Comparison of ENCODE assay signal across 17 cellular contexts in genomic region chr7:2720024-2720423, GRCh38. TPM values are rescaled to one million over a fixed set of nuclear protein-coding genes. Genes with fewer than 3 reads are reported as not detected.
DNase-seq lines count a peak whose midpoint lies in the region; ATAC-seq and TF ChIP-seq lines count a peak whose summit lies in the region.
"Had no signal": no experiment of that assay in that cellular context is flagged by ENCODE, and none has a peak within 500 bp of the region (broad histone marks: within the 10 kb centered on the region; RNA-seq: fewer than 3 reads in every experiment).

No MANE protein-coding gene starts in this region.

- no peaks in the 10 kb centered on the region for H3K9me3 ChIP-seq in neural cell (ENCODE audit: low read length)
- H3K9me3 ChIP-seq in neural progenitor cell (ENCODE audit: low read depth) = no peaks in the 10 kb centered on the region
- H3K9me3 ChIP-seq: Caco-2, colonic mucosa had no signal

- no peaks in the 10 kb centered on the region for H3K4me1 ChIP-seq in neural progenitor cell
- H3K4me1 ChIP-seq: Caco-2 had no signal

- H3K4me2 ChIP-seq in neural cell (ENCODE audit: low read length) = no peak overlapping the region
- no peak overlapping the region for H3K4me2 ChIP-seq in neural progenitor cell

- TF ChIP-seq CTCF in neural cell (IDR thresholded peaks at IDR 0.05; ENCODE audit: poor library complexity, severe bottlenecking) = no peak
- no peak for TF ChIP-seq CTCF in neural progenitor cell (IDR thresholded peaks at IDR 0.05)

- TF ChIP-seq RAD21 in neural cell (conservative IDR thresholded peaks at IDR 0.05) = no peak

- H3K4me3 Mint-ChIP-seq in neural progenitor cell = no peak overlapping the region

- H3K79me2 ChIP-seq in neural cell (replicated peaks; ENCODE audit: insufficient read depth, low read length) = no peaks in the 10 kb centered on the region
- no peaks in the 10 kb centered on the region for H3K79me2 ChIP-seq in neural progenitor cell (ENCODE audit: low read depth)

- H3K9me3 Mint-ChIP-seq in neural progenitor cell = no peaks in the 10 kb centered on the region
- H3K9me3 Mint-ChIP-seq: natural killer cell treated with Interleukin-12 subunit alpha and Interleukin-12 subunit beta and Interleukin-15 and Interleukin-18, amount 100 ng/mL, for 72 hours had no signal

- no peak overlapping the region for H3K27ac Mint-ChIP-seq in neural progenitor cell

- TF ChIP-seq EP300 in neural cell (conservative IDR thresholded peaks at IDR 0.05; ENCODE audit: poor library complexity, severe bottlenecking) = no peak

- DNase-seq in activated gamma-delta T cell treated with anti-CD3 and anti-CD28 coated beads, Interleukin-2, amount 50 U/mL, for 16 hours (ENCODE audit: low read depth) = peak; percentile 21
- no peak for DNase-seq in activated gamma-delta T cell (lab: John Stamatoyannopoulos, UW)
- DNase-seq in DMS79 (lab: John Stamatoyannopoulos, UW) = peak; percentile 53
- DNase-seq in NCI-H345 treated with DMSO at 0.1 percent for 48 hours (lab: John Stamatoyannopoulos, UW; ENCODE audit: unreplicated experiment) = peak; percentile 98
- DNase-seq in neural progenitor cell (ENCODE audit: low spot score) = no peak
- DNase-seq: colonic mucosa, hippocampal formation, kidney, NCI-H2029 treated with DMSO at 0.1 percent for 48 hours, NCI-H526, SHP77 treated with DMSO at 0.1 percent for 48 hours had no signal

- H3K4me1 Mint-ChIP-seq in neural progenitor cell = peaks cover 24% of the 10 kb centered on the region

- H4K20me1 ChIP-seq in neural cell (ENCODE audit: insufficient read depth) (no peaks in the 10 kb centered on the region), neural progenitor cell (ENCODE audit: low read depth) (no peaks in the 10 kb centered on the region)

- peaks cover 11% of the 10 kb centered on the region for H3K36me3 Mint-ChIP-seq in neural progenitor cell
- H3K36me3 Mint-ChIP-seq: natural killer cell treated with Interleukin-12 subunit alpha and Interleukin-12 subunit beta and Interleukin-15 and Interleukin-18, amount 100 ng/mL, for 72 hours had no signal

- H3F3A ChIP-seq in neural cell (ENCODE audit: insufficient read depth, low read length, poor library complexity, severe bottlenecking) (no peaks in the 10 kb centered on the region), neural progenitor cell (ENCODE audit: low read depth) (no peaks in the 10 kb centered on the region)

- H2AFZ ChIP-seq in neural cell (ENCODE audit: low read depth, low read length) = no peak overlapping the region
- no peak overlapping the region for H2AFZ ChIP-seq in neural progenitor cell (replicated peaks)

- H3K9me2 ChIP-seq in neural cell (ENCODE audit: insufficient read depth, low read length) = no peaks in the 10 kb centered on the region

- no peak overlapping the region for H3K4me3 ChIP-seq in neural cell (ENCODE audit: low read length)
- H3K4me3 ChIP-seq in neural progenitor cell = no peak overlapping the region
- H3K4me3 ChIP-seq: colonic mucosa had no signal

- no peaks in the 10 kb centered on the region for H3K27me3 ChIP-seq in neural cell (ENCODE audit: insufficient read depth, low read depth, low read length)
- no peaks in the 10 kb centered on the region for H3K27me3 ChIP-seq in neural progenitor cell
- H3K27me3 ChIP-seq: colonic mucosa had no signal

- H3K36me3 ChIP-seq in neural cell (ENCODE audit: insufficient read depth, low read length) (peaks cover 5% of the 10 kb centered on the region), neural progenitor cell (no peaks in the 10 kb centered on the region)
- H3K36me3 ChIP-seq: colonic mucosa had no signal

- H3K9ac ChIP-seq in neural cell (ENCODE audit: low read length) = no peak overlapping the region
- H3K9ac ChIP-seq in neural progenitor cell = no peak overlapping the region

- no peak for ATAC-seq in HG03159 (IDR thresholded peaks at IDR 0.05; ENCODE audit: unreplicated experiment)

- peaks cover 6% of the 10 kb centered on the region for H3K27me3 Mint-ChIP-seq in neural progenitor cell (ENCODE audit: insufficient read depth, low read depth)
- H3K27me3 Mint-ChIP-seq: activated naive CD8-positive, alpha-beta T cell had no signal

- H3K27ac ChIP-seq in neural cell (ENCODE audit: low read length) = no peak overlapping the region
- H3K27ac ChIP-seq in neural progenitor cell = no peak overlapping the region
- H3K27ac ChIP-seq: colonic mucosa had no signal

TF ChIP-seq in neural cell, 6 proteins besides CTCF, POLR2A, EP300 and RAD21:
- no peak for TF ChIP-seq TAF1 (IDR thresholded peaks at IDR 0.05; ENCODE audit: low read depth)
- peak; percentile 60 for TF ChIP-seq POLR2AphosphoS5 (IDR thresholded peaks at IDR 0.05)

RNA-seq across cellular contexts. Expression of gene AMZ1, which starts 32.0 kb away (rescaled TPM):
- not detected in 2 replicates for polyA plus RNA-seq in neural cell
- polyA minus RNA-seq in neural cell = not detected in 2 replicates
- 0.09 TPM in 1 of 2 replicates, not detected in the other for total RNA-seq in neural progenitor cell (ENCODE audit: low replicate concordance)
- total RNA-seq: natural killer cell treated with Interleukin-12 subunit alpha and Interleukin-12 subunit beta and Interleukin-15 and Interleukin-18, amount 100 ng/mL, for 72 hours; pulmonary artery endothelial cell had no signal

Comparison
In these comparisons a context has a peak if more than half of its experiments do, and no peak if none do; other contexts are left out.
1. DNase-seq: peak in activated gamma-delta T cell treated with anti-CD3 and anti-CD28 coated beads, Interleukin-2, amount 50 U/mL, for 16 hours (single experiment), DMS79 (single experiment) and NCI-H345 treated with DMSO at 0.1 percent for 48 hours (single experiment); none in activated gamma-delta T cell (single experiment) and neural progenitor cell (single experiment).